13 cellular contexts compared by ENCODE assay signal in genomic region chr6:157223021-157223430, GRCh38.
DNase-seq lines count a peak whose midpoint lies in the region; ATAC-seq, FAIRE-seq and TF ChIP-seq lines count a peak whose summit lies in the region.
"Had no signal": no experiment of that assay in that cellular context is flagged by ENCODE, and none has a peak within 500 bp of the region (broad histone marks: within the 10 kb centered on the region; RNA-seq: fewer than 3 reads in every experiment).

No MANE protein-coding gene starts in this region.

- no peaks in the 10 kb centered on the region for H3K79me2 ChIP-seq in PC-9 (ENCODE audit: low read depth)

- H3K9me2 ChIP-seq in PC-9 (ENCODE audit: insufficient read depth): no peaks in the 10 kb centered on the region

- H2AFZ ChIP-seq in PC-9: no peak overlapping the region

- peaks cover 3% of the 10 kb centered on the region for H3K4me1 Mint-ChIP-seq in endothelial cell (ENCODE audit: unreplicated experiment)
- peaks cover 42% of the 10 kb centered on the region for H3K4me1 Mint-ChIP-seq in mesothelial cell of epicardium
- H3K4me1 Mint-ChIP-seq in osteocyte (ENCODE audit: unreplicated experiment): peaks cover 45% of the 10 kb centered on the region

- intact Hi-C loops in PC-9 (cut with micrococcal nuclease; ENCODE audit: unreplicated experiment): no loop called here

- BruUV-seq in PC-9 (replicated peaks; lab: Mats Ljungman, UMichigan): no TSS peak

- H3K27ac ChIP-seq in PC-9: no peak overlapping the region

- no peak overlapping the region for H3K4me3 ChIP-seq in PC-9

- no peak overlapping the region for H3K4me2 ChIP-seq in PC-9

- H3K36me3 Mint-ChIP-seq in endothelial cell (ENCODE audit: low read depth, unreplicated experiment) (peaks cover 8% of the 10 kb centered on the region), mesothelial cell of epicardium (no peaks in the 10 kb centered on the region), osteocyte (ENCODE audit: unreplicated experiment) (no peaks in the 10 kb centered on the region)

- no peaks in the 10 kb centered on the region for H3K9me3 ChIP-seq in PC-9 (ENCODE audit: insufficient read depth, low read depth)

- CTCF ChIA-PET in PC-9 (lab: Charles Lee): no interaction called here

- peaks cover 7% of the 10 kb centered on the region for H3K27me3 Mint-ChIP-seq in endothelial cell (ENCODE audit: unreplicated experiment)
- H3K27me3 Mint-ChIP-seq in mesothelial cell of epicardium (ENCODE audit: low read depth): no peaks in the 10 kb centered on the region
- H3K27me3 Mint-ChIP-seq in osteocyte (ENCODE audit: unreplicated experiment): no peaks in the 10 kb centered on the region

- H3K27ac Mint-ChIP-seq in endothelial cell (ENCODE audit: unreplicated experiment): peak overlapping the region; percentile 52
- H3K27ac Mint-ChIP-seq in mesothelial cell of epicardium: no peak overlapping the region
- H3K27ac Mint-ChIP-seq in osteocyte (ENCODE audit: unreplicated experiment): no peak overlapping the region

- peak; percentile 41 for ATAC-seq in GM19395 (IDR thresholded peaks at IDR 0.05; ENCODE audit: unreplicated experiment)

- TF ChIP-seq CTCF in endothelial cell (IDR thresholded peaks at IDR 0.05; ENCODE audit: unreplicated experiment) (no peak), mesothelial cell of epicardium (IDR thresholded peaks at IDR 0.05; ENCODE audit: unreplicated experiment) (no peak), osteocyte (IDR thresholded peaks at IDR 0.05) (no peak), PC-9 (conservative IDR thresholded peaks at IDR 0.05) (no peak)

- H3K36me3 ChIP-seq in PC-9 (ENCODE audit: low read depth): no peaks in the 10 kb centered on the region

- no peaks in the 10 kb centered on the region for H3K27me3 ChIP-seq in PC-9 (ENCODE audit: insufficient read depth, low read depth)

- no peaks in the 10 kb centered on the region for H4K20me1 ChIP-seq in PC-9 (ENCODE audit: insufficient read depth)

- POLR2A ChIA-PET in PC-9 (lab: Charles Lee; ENCODE audit: unreplicated experiment): no interaction called here

- FAIRE-seq in urothelium cell line (lab: Jason Lieb, UNC): no peak

- H3K4me1 ChIP-seq in PC-9 (replicated peaks; ENCODE audit: insufficient read depth): peaks cover 22% of the 10 kb centered on the region

- H3K4me3 Mint-ChIP-seq in endothelial cell (ENCODE audit: unreplicated experiment): no peak overlapping the region
- H3K4me3 Mint-ChIP-seq in mesothelial cell of epicardium: no peak overlapping the region
- no peak overlapping the region for H3K4me3 Mint-ChIP-seq in osteocyte (ENCODE audit: unreplicated experiment)

- DNase-seq in CD1c-positive myeloid dendritic cell (ENCODE audit: extremely low spot score): peak; percentile 5
- DNase-seq in MV-4-11 (lab: John Stamatoyannopoulos, UW): peak; percentile 79
- DNase-seq in endothelial cell (ENCODE audit: low spot score): no peak
- DNase-seq in mesothelial cell of epicardium (ENCODE audit: low spot score in 2 of 2, unreplicated experiment in 2 of 2): no peak
- DNase-seq in osteocyte (ENCODE audit: extremely low spot score, unreplicated experiment): no peak
- DNase-seq in urothelium cell line (ENCODE audit: low spot score): no peak
- no peak for DNase-seq in PC-9
- DNase-seq: DMS 273 treated with DMSO at 0.1 percent for 48 hours; hypothalamus; NCI-H187; stimulated activated CD4-positive, alpha-beta T cell treated with anti-CD3 and anti-CD28 coated beads, Interleukin-4, amount 100 ng/mL, for 1 hour had no signal

- no peaks in the 10 kb centered on the region; the same call in 1 of the 2 replicates for H3F3A ChIP-seq in PC-9 (ENCODE audit: insufficient read depth, low read depth)

- H3K9me3 Mint-ChIP-seq in endothelial cell (ENCODE audit: unreplicated experiment) (no peaks in the 10 kb centered on the region), mesothelial cell of epicardium (no peaks in the 10 kb centered on the region), osteocyte (ENCODE audit: unreplicated experiment) (no peaks in the 10 kb centered on the region)
- H3K9me3 Mint-ChIP-seq: activated T-helper 2 cell treated with anti-CD3 and anti-CD28 coated beads, Interferon-gamma antibody, Interleukin-2, Interleukin-4, amounts not matched to agents 10 μg/mL and 5 μg/mL and 100 μg/mL, durations not matched to agents 14 hours and 24 hours and 36 hours had no signal

Comparison
In these comparisons a context has a peak if more than half of its experiments do, and no peak if none do; other contexts are left out.
1. DNase-seq: peak in CD1c-positive myeloid dendritic cell (single experiment) and MV-4-11 (single experiment); none in endothelial cell (single experiment), mesothelial cell of epicardium (0 of 2), osteocyte (single experiment), urothelium cell line (single experiment) and PC-9 (0 of 2).